Comparison of ENCODE assay signal across 20 cellular contexts in the genomic region with DNA sequence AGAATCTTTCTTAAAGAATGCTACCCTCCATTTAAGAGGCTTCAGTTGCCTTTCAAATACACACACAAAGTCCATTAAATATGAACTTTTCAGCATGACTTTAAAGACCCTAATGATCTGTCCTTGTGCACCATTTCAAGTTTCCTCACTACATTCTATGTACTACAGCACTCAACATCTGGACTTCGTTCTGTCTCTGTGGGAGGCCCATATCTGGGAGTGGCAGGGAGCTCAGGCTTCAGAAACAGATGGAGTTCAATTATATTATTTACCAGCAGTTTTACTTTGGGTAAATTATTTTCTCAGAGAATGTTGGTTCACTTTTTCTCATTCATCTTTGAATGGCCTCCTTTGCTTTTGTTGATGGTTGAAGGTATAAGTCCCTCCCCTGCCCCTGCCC.
"Had no signal": no experiment of that assay in that cellular context is flagged by ENCODE, and none has a peak within 500 bp of the region (broad histone marks: within the 10 kb centered on the region; RNA-seq: fewer than 3 reads in every experiment).

No MANE protein-coding gene starts in this region.

- H3K27ac Mint-ChIP-seq: effector memory CD8-positive, alpha-beta T cell; naive thymus-derived CD8-positive, alpha-beta T cell; nephron progenitor cell; stimulated activated naive CD8-positive, alpha-beta T cell treated with anti-CD3 and anti-CD28 coated beads, Interleukin-15, amount 100 ng/mL, for 72 hours had no signal

- H3K4me3 Mint-ChIP-seq: effector memory CD8-positive, alpha-beta T cell; naive thymus-derived CD8-positive, alpha-beta T cell; nephron progenitor cell; stimulated activated naive CD8-positive, alpha-beta T cell treated with anti-CD3 and anti-CD28 coated beads, Interleukin-15, amount 100 ng/mL, for 72 hours had no signal

- DNase-seq: cortex of kidney; effector memory CD8-positive, alpha-beta T cell; foreskin keratinocyte; heart right ventricle; hippocampal formation; left colon; left ventricle myocardium superior; lower lobe of right lung; naive thymus-derived CD8-positive, alpha-beta T cell; nephron progenitor cell; nucleus accumbens; stimulated activated CD4-positive, alpha-beta T cell treated with anti-CD3 and anti-CD28 coated beads, Interleukin-12 subunit alpha, Interleukin-12 subunit beta, amount 100 ng/mL, for 4 hours; stimulated activated CD4-positive, alpha-beta T cell treated with anti-CD3 and anti-CD28 coated beads, Interleukin-1b, Interleukin-23, amount 100 ng/mL, for 48 hours; stimulated activated CD4-positive, alpha-beta T cell treated with anti-CD3 and anti-CD28 coated beads, Interleukin-4, amount 100 ng/mL, for 1 hour; stimulated activated CD8-positive, alpha-beta memory T cell treated with anti-CD3 and anti-CD28 coated beads, Interleukin-4, amount 100 ng/mL, for 48 hours; stimulated activated naive CD4-positive, alpha-beta T cell; stimulated activated naive CD8-positive, alpha-beta T cell treated with anti-CD3 and anti-CD28 coated beads, Interleukin-15, amount 100 ng/mL, for 72 hours; transverse colon; upper lobe of right lung; uterus had no signal

- H3K27me3 Mint-ChIP-seq: effector memory CD8-positive, alpha-beta T cell; naive thymus-derived CD8-positive, alpha-beta T cell; stimulated activated naive CD8-positive, alpha-beta T cell treated with anti-CD3 and anti-CD28 coated beads, Interleukin-15, amount 100 ng/mL, for 72 hours had no signal

- H3K4me1 Mint-ChIP-seq: naive thymus-derived CD8-positive, alpha-beta T cell; nephron progenitor cell; stimulated activated naive CD8-positive, alpha-beta T cell treated with anti-CD3 and anti-CD28 coated beads, Interleukin-15, amount 100 ng/mL, for 72 hours had no signal

- H3K36me3 Mint-ChIP-seq: naive thymus-derived CD8-positive, alpha-beta T cell had no signal
